ENCODE assay signal across 29 cellular contexts in the genomic region with DNA sequence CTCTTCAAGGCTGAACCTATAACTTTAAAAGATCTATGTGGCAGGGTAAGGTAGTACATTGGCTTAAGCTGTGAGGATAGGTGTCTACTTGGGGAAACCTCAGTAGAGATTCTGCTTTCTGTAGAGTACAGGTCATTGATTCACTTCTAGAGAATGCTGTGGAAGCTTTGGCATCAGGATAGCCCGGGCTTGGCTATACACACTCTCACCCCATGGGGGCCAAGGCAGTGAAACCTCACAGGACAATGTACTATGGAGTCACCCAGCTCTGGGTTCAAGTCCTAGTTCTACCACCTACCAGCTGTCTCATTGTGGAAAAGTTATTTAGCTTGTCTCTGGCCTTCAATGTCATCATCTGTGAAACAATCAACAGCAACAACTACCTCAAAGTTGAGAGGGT. TPM values are rescaled to one million over a fixed set of nuclear protein-coding genes. Genes with fewer than 3 reads are reported as not detected.
DNase-seq lines count a peak whose midpoint lies in the region; ATAC-seq, FAIRE-seq and TF ChIP-seq lines count a peak whose summit lies in the region.
"Had no signal": no experiment of that assay in that cellular context is flagged by ENCODE, and none has a peak within 500 bp of the region (broad histone marks: within the 10 kb centered on the region; RNA-seq: fewer than 3 reads in every experiment).

No MANE protein-coding gene starts in this region.

- POLR2A ChIA-PET in H1 (lab: Charles Lee; ENCODE audit: partially characterized antibody) = no interaction called here

- no peak for TF ChIP-seq EP300 in H1 (IDR thresholded peaks at IDR 0.05; ENCODE audit: borderline replicate concordance in 1 of 2, low read depth in 2 of 2, low read length in 2 of 2)

- no peak overlapping the region for H3K23ac ChIP-seq in H1 (ENCODE audit: insufficient read length)

- H3K79me1 ChIP-seq in H1 (ENCODE audit: low read depth, low read length) = no peaks in the 10 kb centered on the region

- H3K79me2 ChIP-seq in H1 (ENCODE audit: control insufficient read depth in 1 of 2, insufficient read depth in 2 of 2, low read length in 2 of 2) = no peaks in the 10 kb centered on the region
- H3K79me2 ChIP-seq in osteoblast (ENCODE audit: insufficient read depth, low read length) = peaks cover under 1% of the 10 kb centered on the region
- H3K79me2 ChIP-seq: hepatocyte, parathyroid adenoma had no signal

- H2BK20ac ChIP-seq in H1 (ENCODE audit: low read length) = no peak overlapping the region

- DNase-seq in GM12891 (ENCODE audit: insufficient read length, low spot score) = no peak
- peak; percentile 15 for DNase-seq in LHCN-M2 (ENCODE audit: low read depth)
- no peak for DNase-seq in H1 (ENCODE audit: low read depth in 1 of 2, low spot score in 2 of 2)
- no peak for DNase-seq in stimulated activated naive CD8-positive, alpha-beta T cell treated with anti-CD3 and anti-CD28 coated beads, Interleukin-15, amount 100 ng/mL, for 72 hours
- DNase-seq in osteoblast (ENCODE audit: insufficient read length, low spot score, missing footprints) = no peak
- no peak for DNase-seq in kidney
- no peak for DNase-seq in GM13977 (ENCODE audit: low spot score)
- DNase-seq: activated CD4-positive, alpha-beta T cell treated with anti-CD3 and anti-CD28 coated beads, Interleukin-2, amount 10 ng/mL, durations not matched to agents 7 days and 5 days; activated effector memory CD4-positive, alpha-beta T cell treated with anti-CD3 and anti-CD28 coated beads, Interleukin-2, amount 50 U/mL, for 16 hours; activated T-cell treated with anti-CD3 and anti-CD28 coated beads, Interleukin-2, amount 50 U/mL, for 24 hours; Karpas-422; NCI-H1417 treated with DMSO at 0.1 percent for 48 hours; NCI-H2081; PC-9; Right ventricle myocardium superior; stimulated activated CD4-positive, alpha-beta T cell treated with anti-CD3 and anti-CD28 coated beads, Interleukin-1b, Interleukin-23, amount 100 ng/mL, for 48 hours; thyroid gland had no signal

- no peak overlapping the region for H2BK12ac ChIP-seq in H1 (ENCODE audit: low read depth, low read length)

- H3K4me2 ChIP-seq in H1 (ENCODE audit: insufficient read depth in 1 of 2, low read depth in 2 of 2, low read length in 2 of 2) (no peak overlapping the region), osteoblast (ENCODE audit: insufficient read depth, low read length) (no peak overlapping the region)
- H3K4me2 ChIP-seq: BLaER1 treated with 17β-estradiol and CSF1 and Interleukin-3, amounts not matched to agents 10 nM and 100 nM; hepatocyte; PC-9 had no signal

- H4K8ac ChIP-seq in H1 (ENCODE audit: extremely low read depth, insufficient read depth, low read length) = no peak overlapping the region

- peak overlapping the region; percentile 28 for H2BK120ac ChIP-seq in H1 (replicated peaks; ENCODE audit: low read depth, low read length)

- H3K4me3 ChIP-seq in H1 (ENCODE audit: extremely low read depth in 1 of 4, insufficient read depth in 2 of 4, low read depth in 3 of 4, low read length in 4 of 4) = no peak overlapping the region
- no peak overlapping the region for H3K4me3 ChIP-seq in osteoblast (ENCODE audit: insufficient read depth, low read length)
- no peak overlapping the region for H3K4me3 ChIP-seq in kidney (ENCODE audit: low read length in 2 of 2)
- H3K4me3 ChIP-seq: BLaER1 treated with 17β-estradiol and CSF1 and Interleukin-3, amounts not matched to agents 10 nM and 100 nM; gastroesophageal sphincter; hepatocyte; PC-9; thyroid gland had no signal

- H2AFZ ChIP-seq in H1 (ENCODE audit: low read length) (no peak overlapping the region), osteoblast (ENCODE audit: low read length) (no peak overlapping the region)
- H2AFZ ChIP-seq: hepatocyte, parathyroid adenoma, PC-9 had no signal

- no peak overlapping the region for H3K18ac ChIP-seq in H1 (ENCODE audit: extremely low read depth, low read length)

- no peak overlapping the region for H2BK5ac ChIP-seq in H1 (ENCODE audit: low read depth, low read length)

- no peak overlapping the region for H4K91ac ChIP-seq in H1 (replicated peaks; ENCODE audit: insufficient read length, low read length)

- no peak overlapping the region for H3K4ac ChIP-seq in H1 (replicated peaks; ENCODE audit: insufficient read length, low read depth, low read length)

- no peak overlapping the region for H3K4me3 Mint-ChIP-seq in stimulated activated naive CD8-positive, alpha-beta T cell treated with anti-CD3 and anti-CD28 coated beads, Interleukin-15, amount 100 ng/mL, for 72 hours
- H3K4me3 Mint-ChIP-seq: activated CD4-positive, alpha-beta T cell treated with anti-CD3 and anti-CD28 coated beads, Interleukin-2, amount 10 ng/mL, durations not matched to agents 7 days and 5 days; activated naive CD8-positive, alpha-beta T cell; activated T-cell treated with anti-CD3 and anti-CD28 coated beads, Interleukin-2, amount 50 U/mL, for 24 hours; memory B cell; neural crest cell; T-helper 2 cell treated with Interferon-gamma antibody and Interleukin-4, amounts not matched to agents 5 μg/mL and 100 μg/mL, for 36 hours had no signal

- intact Hi-C loops in kidney (cut with DNase I) = no loop called here

- in situ Hi-C loops in GM13977 (cut with MboI; ENCODE audit: low pct_unique_long_range_greater_than_20kb, low sequenced_read_pairs, unreplicated experiment) = no loop called here

- no peak overlapping the region for H2BK15ac ChIP-seq in H1 (ENCODE audit: low read length)

- H2AK5ac ChIP-seq in H1 (ENCODE audit: low read depth, low read length) = no peak overlapping the region

- H3K4me1 Mint-ChIP-seq in stimulated activated naive CD8-positive, alpha-beta T cell treated with anti-CD3 and anti-CD28 coated beads, Interleukin-15, amount 100 ng/mL, for 72 hours = peaks cover 6% of the 10 kb centered on the region
- H3K4me1 Mint-ChIP-seq: activated CD4-positive, alpha-beta T cell treated with anti-CD3 and anti-CD28 coated beads, Interleukin-2, amount 10 ng/mL, durations not matched to agents 7 days and 5 days; neural crest cell had no signal

- 82% methylated on average over 1 of the region's 1 CpG; no CpG with 5 or more reads in 1 of the 2 experiments for WGBS in H1 (ENCODE audit: extremely low coverage in 1 of 2, insufficient coverage in 1 of 2, insufficient read length in 1 of 2, insufficient replicate concordance in 2 of 2, low coverage in 1 of 2, low lambda C conversion rate in 2 of 2, missing lambda C conversion rate in 1 of 2), 2 experiments

- H3K14ac ChIP-seq in H1 (ENCODE audit: insufficient read length) = no peak overlapping the region

- H3K27me3 Mint-ChIP-seq in stimulated activated naive CD8-positive, alpha-beta T cell treated with anti-CD3 and anti-CD28 coated beads, Interleukin-15, amount 100 ng/mL, for 72 hours = no peaks in the 10 kb centered on the region
- H3K27me3 Mint-ChIP-seq: activated CD4-positive, alpha-beta T cell treated with anti-CD3 and anti-CD28 coated beads, Interleukin-2, amount 10 ng/mL, durations not matched to agents 7 days and 5 days; activated naive CD8-positive, alpha-beta T cell; activated T-cell treated with anti-CD3 and anti-CD28 coated beads, Interleukin-2, amount 50 U/mL, for 24 hours; memory B cell had no signal

- no peaks in the 10 kb centered on the region for H3K9me3 ChIP-seq in H1 (ENCODE audit: insufficient read depth in 2 of 2, low read depth in 1 of 2, low read length in 1 of 2)
- no peaks in the 10 kb centered on the region for H3K9me3 ChIP-seq in osteoblast (ENCODE audit: low read depth, low read length)
- H3K9me3 ChIP-seq in kidney (ENCODE audit: control insufficient read depth in 1 of 2, low read length in 2 of 2) = no peaks in the 10 kb centered on the region
- H3K9me3 ChIP-seq: gastroesophageal sphincter, thyroid gland had no signal

- CTCF ChIA-PET in H1 (lab: Charles Lee; ENCODE audit: partially characterized antibody) = interaction anchor here (0.6 to 0.7 kb wide), 3 partner anchors 13 to 665 kb away, joined by 3 to 4 read pairs (median 3); no protein-coding TSS in a partner anchor

- no peak for TF ChIP-seq CTCF in H1 (IDR thresholded peaks at IDR 0.05; ENCODE audit: control extremely low read depth in 1 of 3, insufficient read depth in 1 of 3, low read depth in 1 of 3, low read length in 3 of 3)
- no peak for TF ChIP-seq CTCF in osteoblast (IDR thresholded peaks at IDR 0.05; ENCODE audit: extremely low read depth, low read depth, low read length)
- TF ChIP-seq CTCF in kidney (IDR thresholded peaks at IDR 0.05; ENCODE audit: borderline replicate concordance, extremely low read depth, insufficient read depth) = no peak
- TF ChIP-seq CTCF in GM13977 (IDR thresholded peaks at IDR 0.05; ENCODE audit: extremely low read depth, insufficient read depth, missing control alignments) = no peak

- H3K27me3 ChIP-seq in H1 (replicated peaks in 1 of 4; ENCODE audit: control insufficient read depth in 3 of 4, extremely low read depth in 1 of 4, insufficient read depth in 3 of 4, low read length in 3 of 4) (no peaks in the 10 kb centered on the region), osteoblast (ENCODE audit: insufficient read depth, low read length) (no peaks in the 10 kb centered on the region)
- H3K27me3 ChIP-seq: BLaER1 treated with 17β-estradiol and CSF1 and Interleukin-3, amounts not matched to agents 10 nM and 100 nM; gastroesophageal sphincter; hepatocyte; thyroid gland had no signal

- H3K23me2 ChIP-seq in H1 (ENCODE audit: low read depth, low read length) = no peaks in the 10 kb centered on the region

- H4K5ac ChIP-seq in H1 (ENCODE audit: insufficient read length, low read depth, low read length) = no peak overlapping the region

- no peaks in the 10 kb centered on the region for H3K4me1 ChIP-seq in H1 (replicated peaks in 1 of 4; ENCODE audit: control insufficient read depth in 3 of 4, insufficient read depth in 4 of 4, low read length in 3 of 4)
- no peaks in the 10 kb centered on the region for H3K4me1 ChIP-seq in osteoblast (ENCODE audit: insufficient read depth, low read length)
- no peaks in the 10 kb centered on the region for H3K4me1 ChIP-seq in kidney (ENCODE audit: control insufficient read depth in 1 of 2, insufficient read depth in 1 of 2, low read depth in 1 of 2, low read length in 2 of 2)
- H3K4me1 ChIP-seq: BLaER1 treated with 17β-estradiol and CSF1 and Interleukin-3, amounts not matched to agents 10 nM and 100 nM; gastroesophageal sphincter; parathyroid adenoma; thyroid gland had no signal

- H3K27ac ChIP-seq in H1 (ENCODE audit: low read depth, low read length) (no peak overlapping the region), osteoblast (ENCODE audit: low read depth, low read length) (no peak overlapping the region), kidney (ENCODE audit: low read depth in 2 of 2, low read length in 2 of 2) (no peak overlapping the region)
- H3K27ac ChIP-seq: BLaER1 treated with 17β-estradiol and CSF1 and Interleukin-3, amounts not matched to agents 10 nM and 100 nM; gastroesophageal sphincter; hepatocyte; parathyroid adenoma; PC-9; thyroid gland had no signal

- no peak overlapping the region for H3K9ac ChIP-seq in H1 (replicated peaks in 1 of 4; ENCODE audit: extremely low read depth in 1 of 4, low read depth in 3 of 4, low read length in 3 of 4)
- no peak overlapping the region for H3K9ac ChIP-seq in kidney (ENCODE audit: low read length in 2 of 2)
- H3K9ac ChIP-seq: BLaER1 treated with 17β-estradiol and CSF1 and Interleukin-3, amounts not matched to agents 10 nM and 100 nM; parathyroid adenoma had no signal

- H3K36me3 ChIP-seq in H1 (ENCODE audit: control insufficient read depth in 2 of 4, insufficient read depth in 4 of 4, low read length in 3 of 4) (peaks cover 0 to 58% (median 12%) of the 10 kb centered on the region in 4 experiments; a peak in 6 of 8 replicates), osteoblast (ENCODE audit: insufficient read depth, low read length) (peaks cover 69% of the 10 kb centered on the region), kidney (ENCODE audit: control insufficient read depth in 1 of 2, insufficient read depth in 2 of 2, low read length in 2 of 2) (peaks cover 8 to 18% of the 10 kb centered on the region in 2 donors)

- no peak overlapping the region for H3K56ac ChIP-seq in H1 (replicated peaks; ENCODE audit: insufficient read length, low read depth, low read length)

- peaks cover 0 to 4% of the 10 kb centered on the region in 2 experiments for H4K20me1 ChIP-seq in H1 (replicated peaks in 1 of 2; ENCODE audit: control insufficient read depth in 1 of 2, insufficient read depth in 2 of 2, low read length in 2 of 2)
- H4K20me1 ChIP-seq in osteoblast (ENCODE audit: insufficient read depth, low read length) = no peaks in the 10 kb centered on the region
- H4K20me1 ChIP-seq: BLaER1 treated with 17β-estradiol and CSF1 and Interleukin-3, amounts not matched to agents 10 nM and 100 nM had no signal

- H3K9me3 Mint-ChIP-seq in stimulated activated naive CD8-positive, alpha-beta T cell treated with anti-CD3 and anti-CD28 coated beads, Interleukin-15, amount 100 ng/mL, for 72 hours = no peaks in the 10 kb centered on the region
- H3K9me3 Mint-ChIP-seq: activated CD4-positive, alpha-beta T cell treated with anti-CD3 and anti-CD28 coated beads, Interleukin-2, amount 10 ng/mL, durations not matched to agents 7 days and 5 days; activated T-cell treated with anti-CD3 and anti-CD28 coated beads, Interleukin-2, amount 50 U/mL, for 24 hours; memory B cell; neural crest cell; T-helper 2 cell treated with Interferon-gamma antibody and Interleukin-4, amounts not matched to agents 5 μg/mL and 100 μg/mL, for 36 hours had no signal

- ATAC-seq in stimulated activated naive CD8-positive, alpha-beta T cell treated with anti-CD3 and anti-CD28 coated beads, Interleukin-15, amount 100 ng/mL, for 72 hours = peak; percentile 60
- ATAC-seq: gastroesophageal sphincter had no signal

- FAIRE-seq in GM12891 (lab: Jason Lieb, UNC) (peak; percentile 71), H1 (lab: Jason Lieb, UNC) (no peak), kidney (lab: Jason Lieb, UNC) (no peak)
- FAIRE-seq: bronchial epithelial cell, endothelial cell of umbilical vein, H54 had no signal

- H3K27ac Mint-ChIP-seq in stimulated activated naive CD8-positive, alpha-beta T cell treated with anti-CD3 and anti-CD28 coated beads, Interleukin-15, amount 100 ng/mL, for 72 hours = no peak overlapping the region
- H3K27ac Mint-ChIP-seq: activated CD4-positive, alpha-beta T cell treated with anti-CD3 and anti-CD28 coated beads, Interleukin-2, amount 10 ng/mL, durations not matched to agents 7 days and 5 days; activated naive CD8-positive, alpha-beta T cell; activated T-cell treated with anti-CD3 and anti-CD28 coated beads, Interleukin-2, amount 50 U/mL, for 24 hours; memory B cell; T-helper 2 cell treated with Interferon-gamma antibody and Interleukin-4, amounts not matched to agents 5 μg/mL and 100 μg/mL, for 36 hours had no signal

- no peak for TF ChIP-seq RAD21 in H1 (IDR thresholded peaks at IDR 0.05 in 1 of 2, conservative IDR thresholded peaks at IDR 0.05 in 1 of 2; ENCODE audit: low read depth in 2 of 2, low read length in 2 of 2)

- TF ChIP-seq POLR2A in GM12891 (IDR thresholded peaks at IDR 0.05; ENCODE audit: low read depth, low read length) = no peak
- no peak for TF ChIP-seq POLR2A in H1 (IDR thresholded peaks at IDR 0.05; ENCODE audit: control extremely low read depth in 1 of 2, low read depth in 2 of 2, low read length in 2 of 2)

RNA-seq across cellular contexts. Expression of gene MTFMT, which starts 9.0 kb away (rescaled TPM):
- polyA plus RNA-seq in GM12891 (2012; ENCODE audit: low read depth, missing spikeins) = 8.9 TPM
- total RNA-seq in LHCN-M2 (2014; rRNA removed) (28.7 and 36.5 TPM in 2 replicates), osteoblast (24.5 and 31.8 TPM in 2 replicates), kidney (12.5 TPM)
- polyA plus RNA-seq in LHCN-M2 (2012) = 9.3 TPM
- 16.5 and 20.8 TPM in 2 replicates for total RNA-seq in H1 (2021; fragmentation: NEBNext Ultra II Directional; extraction: Animal tissue kit (Norgen Biotek cat#: 25700))
- polyA plus RNA-seq in H1 (2011; rRNA removed) (6.8 and 7.7 TPM in 2 replicates), kidney (ENCODE audit: insufficient read depth, low read depth, low replicate concordance) (11.7 TPM)
- 10.5 TPM for polyA plus RNA-seq in H1 (2011; cell fraction: cytosol; rRNA removed)
- 4.2 TPM for polyA plus RNA-seq in H1 (2011; cell fraction: nucleus; rRNA removed)
- 9.7 to 15.8 TPM (median 10.5 TPM) in 4 replicates for polyA plus RNA-seq in H1 (2012, experiment 1 of 2)
- polyA plus RNA-seq in H1 (2012, experiment 2 of 2) = 9.9 TPM
- polyA plus RNA-seq in H1 (2013, experiment 1 of 2) = 14.6 TPM
- 14.9 TPM for polyA plus RNA-seq in H1 (2013, experiment 2 of 2)
- polyA minus RNA-seq in H1 (2011; rRNA and poly(A)+ RNA removed) = 7.6 and 7.7 TPM in 2 replicates
- 8.3 TPM for polyA minus RNA-seq in H1 (2011; cell fraction: cytosol; rRNA and poly(A)+ RNA removed)
- 10.2 TPM for polyA minus RNA-seq in H1 (2011; cell fraction: nucleus; rRNA and poly(A)+ RNA removed)

RNA-seq across cellular contexts. Expression of gene SLC51B, which starts 24.8 kb away (rescaled TPM):
- polyA plus RNA-seq in GM12891 (2012; ENCODE audit: low read depth, missing spikeins) = not detected
- total RNA-seq in LHCN-M2 (2014; rRNA removed) = 0.23 TPM in 1 of 2 replicates, not detected in the other
- polyA plus RNA-seq in LHCN-M2 (2012) = not detected
- total RNA-seq in H1 (2021; fragmentation: NEBNext Ultra II Directional; extraction: Animal tissue kit (Norgen Biotek cat#: 25700)) = not detected in 2 replicates
- not detected in 2 replicates for polyA plus RNA-seq in H1 (2011; rRNA removed)
- polyA plus RNA-seq in H1 (2011; cell fraction: cytosol; rRNA removed) = not detected
- not detected for polyA plus RNA-seq in H1 (2011; cell fraction: nucleus; rRNA removed)
- not detected in 4 replicates for polyA plus RNA-seq in H1 (2012, experiment 1 of 2)
- polyA plus RNA-seq in H1 (2012, experiment 2 of 2) = not detected
- polyA plus RNA-seq in H1 (2013, experiment 1 of 2) = not detected
- not detected for polyA plus RNA-seq in H1 (2013, experiment 2 of 2)
- not detected in 2 replicates for polyA minus RNA-seq in H1 (2011; rRNA and poly(A)+ RNA removed)
- not detected for polyA minus RNA-seq in H1 (2011; cell fraction: cytosol; rRNA and poly(A)+ RNA removed)
- polyA minus RNA-seq in H1 (2011; cell fraction: nucleus; rRNA and poly(A)+ RNA removed) = not detected
- total RNA-seq in osteoblast = not detected in 2 replicates
- 2.9 TPM for total RNA-seq in kidney
- polyA plus RNA-seq in kidney (ENCODE audit: insufficient read depth, low read depth, low replicate concordance) = 40.9 TPM
- total RNA-seq: activated CD4-positive, alpha-beta T cell treated with anti-CD3 and anti-CD28 coated beads, Interleukin-2, amount 10 ng/mL, durations not matched to agents 7 days and 5 days; bronchial epithelial cell; endothelial cell of umbilical vein; G401; gastroesophageal sphincter; neural crest cell; PC-9; Right ventricle myocardium superior; thyroid gland had no signal
- polyA plus RNA-seq: endothelial cell of umbilical vein had no signal

RNA-seq across cellular contexts. Expression of gene SPG21, which starts 30.7 kb away (rescaled TPM):
- 43.5 TPM for polyA plus RNA-seq in GM12891 (2012; ENCODE audit: low read depth, missing spikeins)
- total RNA-seq in LHCN-M2 (2014; rRNA removed) (96.8 and 99.6 TPM in 2 replicates), osteoblast (142 and 164 TPM in 2 replicates), kidney (82.8 TPM)
- 67.6 TPM for polyA plus RNA-seq in LHCN-M2 (2012)
- 68.6 and 72.7 TPM in 2 replicates for total RNA-seq in H1 (2021; fragmentation: NEBNext Ultra II Directional; extraction: Animal tissue kit (Norgen Biotek cat#: 25700))
- polyA plus RNA-seq in H1 (2011; rRNA removed) (51.4 and 67.3 TPM in 2 replicates), kidney (ENCODE audit: insufficient read depth, low read depth, low replicate concordance) (115 TPM)
- 56.8 TPM for polyA plus RNA-seq in H1 (2011; cell fraction: cytosol; rRNA removed)
- polyA plus RNA-seq in H1 (2011; cell fraction: nucleus; rRNA removed) = 28.8 TPM
- 53.5 to 64.2 TPM (median 54.9 TPM) in 4 replicates for polyA plus RNA-seq in H1 (2012, experiment 1 of 2)
- polyA plus RNA-seq in H1 (2012, experiment 2 of 2) = 72.6 TPM
- 48.9 TPM for polyA plus RNA-seq in H1 (2013, experiment 1 of 2)
- polyA plus RNA-seq in H1 (2013, experiment 2 of 2) = 51.3 TPM
- 37.4 and 44.6 TPM in 2 replicates for polyA minus RNA-seq in H1 (2011; rRNA and poly(A)+ RNA removed)
- polyA minus RNA-seq in H1 (2011; cell fraction: cytosol; rRNA and poly(A)+ RNA removed) = 28.3 TPM
- polyA minus RNA-seq in H1 (2011; cell fraction: nucleus; rRNA and poly(A)+ RNA removed) = 31.6 TPM

RNA-seq across cellular contexts. Expression of gene RASL12, which starts 47.4 kb away (rescaled TPM):
- polyA plus RNA-seq in GM12891 (2012; ENCODE audit: low read depth, missing spikeins) = 0.18 TPM
- total RNA-seq in LHCN-M2 (2014; rRNA removed) (not detected in 2 replicates), osteoblast (under 0.01 and 0.36 TPM in 2 replicates), kidney (7.6 TPM)
- polyA plus RNA-seq in LHCN-M2 (2012) = not detected
- 9.3 and 10.3 TPM in 2 replicates for total RNA-seq in H1 (2021; fragmentation: NEBNext Ultra II Directional; extraction: Animal tissue kit (Norgen Biotek cat#: 25700))
- polyA plus RNA-seq in H1 (2011; rRNA removed) (9.5 and 16.7 TPM in 2 replicates), kidney (ENCODE audit: insufficient read depth, low read depth, low replicate concordance) (6.7 TPM)
- 16.0 TPM for polyA plus RNA-seq in H1 (2011; cell fraction: cytosol; rRNA removed)
- 11.4 TPM for polyA plus RNA-seq in H1 (2011; cell fraction: nucleus; rRNA removed)
- polyA plus RNA-seq in H1 (2012, experiment 1 of 2) = 6.7 to 8.6 TPM (median 8.0 TPM) in 4 replicates
- 10.5 TPM for polyA plus RNA-seq in H1 (2012, experiment 2 of 2)
- polyA plus RNA-seq in H1 (2013, experiment 1 of 2) = 6.6 TPM
- polyA plus RNA-seq in H1 (2013, experiment 2 of 2) = 7.7 TPM
- polyA minus RNA-seq in H1 (2011; rRNA and poly(A)+ RNA removed) = 12.2 and 14.8 TPM in 2 replicates
- polyA minus RNA-seq in H1 (2011; cell fraction: cytosol; rRNA and poly(A)+ RNA removed) = 9.6 TPM
- 9.0 TPM for polyA minus RNA-seq in H1 (2011; cell fraction: nucleus; rRNA and poly(A)+ RNA removed)
- total RNA-seq: activated CD4-positive, alpha-beta T cell treated with anti-CD3 and anti-CD28 coated beads, Interleukin-2, amount 10 ng/mL, durations not matched to agents 7 days and 5 days; bronchial epithelial cell; endothelial cell of umbilical vein; G401; PC-9 had no signal
- polyA plus RNA-seq: endothelial cell of umbilical vein had no signal

RNA-seq across cellular contexts. Expression of gene KBTBD13, which starts 56.1 kb away (rescaled TPM):
- 0.22 TPM for polyA plus RNA-seq in GM12891 (2012; ENCODE audit: low read depth, missing spikeins)
- total RNA-seq in LHCN-M2 (2014; rRNA removed) (not detected in 2 replicates), osteoblast (not detected in 2 replicates), kidney (0.06 TPM)
- not detected for polyA plus RNA-seq in LHCN-M2 (2012)
- not detected in 2 replicates for total RNA-seq in H1 (2021; fragmentation: NEBNext Ultra II Directional; extraction: Animal tissue kit (Norgen Biotek cat#: 25700))
- polyA plus RNA-seq in H1 (2011; rRNA removed) (not detected in 2 replicates), kidney (ENCODE audit: insufficient read depth, low read depth, low replicate concordance) (not detected)
- polyA plus RNA-seq in H1 (2011; cell fraction: cytosol; rRNA removed) = not detected
- not detected for polyA plus RNA-seq in H1 (2011; cell fraction: nucleus; rRNA removed)
- polyA plus RNA-seq in H1 (2012, experiment 1 of 2) = not detected in 4 replicates
- polyA plus RNA-seq in H1 (2012, experiment 2 of 2) = not detected
- polyA plus RNA-seq in H1 (2013, experiment 1 of 2) = not detected
- polyA plus RNA-seq in H1 (2013, experiment 2 of 2) = not detected
- polyA minus RNA-seq in H1 (2011; rRNA and poly(A)+ RNA removed) = 0.07 TPM in 1 of 2 replicates, not detected in the other
- polyA minus RNA-seq in H1 (2011; cell fraction: cytosol; rRNA and poly(A)+ RNA removed) = not detected
- polyA minus RNA-seq in H1 (2011; cell fraction: nucleus; rRNA and poly(A)+ RNA removed) = not detected
- total RNA-seq: activated CD4-positive, alpha-beta T cell treated with anti-CD3 and anti-CD28 coated beads, Interleukin-2, amount 10 ng/mL, durations not matched to agents 7 days and 5 days; bronchial epithelial cell; endothelial cell of umbilical vein; G401; gastroesophageal sphincter; hepatocyte; neural crest cell; PC-9; thyroid gland had no signal
- polyA plus RNA-seq: endothelial cell of umbilical vein had no signal
